In the genomic region with DNA sequence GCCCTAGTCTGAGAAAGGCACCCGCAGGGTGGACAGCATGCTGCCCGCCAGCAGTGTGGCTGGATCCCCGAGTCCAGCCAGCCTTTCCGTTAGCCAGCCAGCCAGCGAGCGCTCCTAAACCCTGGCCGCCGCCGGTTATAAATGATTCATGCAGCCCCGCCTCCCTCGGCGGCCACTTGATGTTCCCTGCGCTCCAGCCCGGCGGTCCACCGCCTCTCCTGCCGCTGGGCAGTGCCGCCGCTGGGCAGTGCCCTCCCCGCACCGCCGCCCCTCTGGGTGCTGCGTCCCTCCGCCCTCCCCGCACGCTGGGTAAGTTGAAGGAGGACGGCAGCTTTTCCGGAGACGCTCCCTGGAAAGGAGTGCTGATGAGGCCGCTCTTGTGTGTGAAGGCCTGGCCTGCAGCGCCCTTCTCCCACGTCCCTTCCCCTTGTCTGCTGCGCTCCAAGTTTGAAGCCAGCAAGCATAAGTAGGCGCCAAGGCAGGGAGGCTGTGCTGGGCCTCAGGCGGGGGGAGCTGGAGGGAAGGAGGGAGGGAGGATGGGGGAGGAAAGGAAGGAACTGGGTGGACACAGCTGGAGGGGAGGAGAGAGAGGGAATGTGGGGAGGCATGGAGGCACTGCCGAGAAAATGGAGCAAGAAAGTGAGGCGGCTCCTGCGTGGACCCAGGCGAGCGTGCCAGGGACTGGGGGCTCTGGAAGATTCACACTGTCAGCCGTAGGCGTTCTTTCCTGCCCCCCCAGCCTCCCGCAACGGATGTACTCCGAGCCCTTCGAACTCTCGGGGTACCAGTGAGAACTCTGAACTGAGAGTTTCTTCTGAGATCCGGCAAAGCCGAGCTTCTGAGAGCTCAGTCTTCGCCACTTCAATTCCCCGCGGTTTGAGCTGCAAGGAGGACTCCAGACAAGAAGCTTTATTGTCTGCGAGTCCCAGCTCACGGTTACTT, we compare ENCODE assay signal across 8 cellular contexts.
DNase-seq lines count a peak whose midpoint lies in the region; ATAC-seq and TF ChIP-seq lines count a peak whose summit lies in the region.

No MANE protein-coding gene starts in this region.

- no peaks in the 10 kb centered on the region for H3K27me3 Mint-ChIP-seq in brain

- no peak overlapping the region for H3K27ac ChIP-seq in iPS-20b (ENCODE audit: low read length)

- peak overlapping the region; percentile 30; the same call in 1 of the 2 replicates for H3K9ac ChIP-seq in iPS-20b (ENCODE audit: low read depth, low read length)

- peaks cover 0 to 2% (median 0%) of the 10 kb centered on the region in 5 experiments for H3K9me3 Mint-ChIP-seq in brain

- peaks cover 29% of the 10 kb centered on the region for H3K4me1 ChIP-seq in iPS-20b (ENCODE audit: insufficient read depth, low read length)

- TF ChIP-seq CTCF in brain (conservative IDR thresholded peaks at IDR 0.05) = no peak

- peak; percentile 79 for DNase-seq in HCEC 1CT
- no peak for DNase-seq in skeletal muscle cell (ENCODE audit: low read depth)
- DNase-seq in NCI-H1417 (lab: John Stamatoyannopoulos, UW) = no peak
- DNase-seq in NCI-H1092 (lab: John Stamatoyannopoulos, UW) = no peak

- peak overlapping the region; percentile 52 to 83 (median 79) for H3K4me3 Mint-ChIP-seq in brain

- peak overlapping the region; percentile 64 to 94 (median 80) for H3K27ac Mint-ChIP-seq in brain

- H3K4me1 Mint-ChIP-seq in brain = peaks cover 94% of the 10 kb centered on the region

- ATAC-seq in GM21381 (IDR thresholded peaks at IDR 0.05; ENCODE audit: unreplicated experiment) = no peak
- no peak for ATAC-seq in HG02571 (IDR thresholded peaks at IDR 0.05; ENCODE audit: unreplicated experiment)

- peaks cover 2% of the 10 kb centered on the region; the same call in 1 of the 2 replicates for H3K36me3 ChIP-seq in iPS-20b (ENCODE audit: insufficient read depth, low read depth, low read length)

- no peaks in the 10 kb centered on the region for H3K36me3 Mint-ChIP-seq in brain

- peaks cover 4% of the 10 kb centered on the region; the same call in 1 of the 2 replicates for H3K27me3 ChIP-seq in iPS-20b (ENCODE audit: insufficient read depth, low read length)

- H3K4me3 ChIP-seq in iPS-20b (ENCODE audit: low read length) (peak overlapping the region; percentile 54; the same call in 1 of the 2 replicates), skeletal muscle cell (ENCODE audit: low read depth, low read length) (peak overlapping the region; percentile 41)

- no peaks in the 10 kb centered on the region for H3K9me3 ChIP-seq in iPS-20b (ENCODE audit: insufficient read depth, low read depth, low read length)
